17 cellular contexts compared by ENCODE assay signal in genomic region chr1:94562502-94563260, GRCh38. TPM values are rescaled to one million over a fixed set of nuclear protein-coding genes. Genes with fewer than 3 reads are reported as not detected.
DNase-seq lines count a peak whose midpoint lies in the region; ATAC-seq and TF ChIP-seq lines count a peak whose summit lies in the region.
"Had no signal": no experiment of that assay in that cellular context is flagged by ENCODE, and none has a peak within 500 bp of the region (broad histone marks: within the 10 kb centered on the region; RNA-seq: fewer than 3 reads in every experiment).

No MANE protein-coding gene starts in this region.

- intact Hi-C loops in Calu3 (cut with micrococcal nuclease; ENCODE audit: unreplicated experiment), result no loop called here

- no TSS peak for BruUV-seq in Calu3 (replicated peaks; lab: Mats Ljungman, UMichigan)

- H3K27ac Mint-ChIP-seq in Calu3 (ENCODE audit: unreplicated experiment) (peak overlapping the region; percentile 63), progenitor cell of endocrine pancreas (peak overlapping the region; percentile 46)
- no peak overlapping the region for H3K27ac Mint-ChIP-seq in activated naive CD8-positive, alpha-beta T cell treated with anti-CD3 and anti-CD28 coated beads, Interleukin-2, amount 50 U/mL, for 24 hours
- H3K27ac Mint-ChIP-seq: activated CD4-positive, alpha-beta T cell treated with anti-CD3 and anti-CD28 coated beads for 36 hours; CD8-positive, alpha-beta T cell had no signal

- H3K27me3 Mint-ChIP-seq in Calu3 (ENCODE audit: unreplicated experiment) (no peaks in the 10 kb centered on the region), progenitor cell of endocrine pancreas (no peaks in the 10 kb centered on the region)
- H3K27me3 Mint-ChIP-seq in activated naive CD8-positive, alpha-beta T cell treated with anti-CD3 and anti-CD28 coated beads, Interleukin-2, amount 50 U/mL, for 24 hours, result no peaks in the 10 kb centered on the region

- DNase-seq in Calu3 (peak; percentile 45), NCI-H510A (lab: John Stamatoyannopoulos, UW) (peak; percentile 28), kidney tubule cell (ENCODE audit: low spot score) (peak; percentile 76), progenitor cell of endocrine pancreas (ENCODE audit: low spot score, unreplicated experiment) (no peak), inferior parietal cortex (ENCODE audit: extremely low spot score) (no peak), SIG-M5 treated with dmso at 0.1 percent for 504 hours (lab: John Stamatoyannopoulos, UW; ENCODE audit: unreplicated experiment) (no peak)
- no peak for DNase-seq in activated naive CD8-positive, alpha-beta T cell treated with anti-CD3 and anti-CD28 coated beads, Interleukin-2, amount 50 U/mL, for 24 hours
- DNase-seq in stimulated activated CD4-positive, alpha-beta T cell treated with anti-CD3 and anti-CD28 coated beads, Interleukin-2, amount 100 ng/mL, for 48 hours, result no peak
- DNase-seq: activated CD4-positive, alpha-beta T cell treated with anti-CD3 and anti-CD28 coated beads for 36 hours; activated gamma-delta T cell treated with Interleukin-2 at 50 U/mL for 16 hours; CD8-positive, alpha-beta T cell; heart right ventricle; kidney; NCI-H1694 treated with DMSO at 0.1 percent for 48 hours; NCI-H524 treated with DMSO at 0.1 percent for 48 hours; SJCRH30; stimulated activated naive CD8-positive, alpha-beta T cell treated with anti-CD3 and anti-CD28 coated beads, Interleukin-15, Interleukin-2, amounts not matched to agents 100 U/mL and 50 U/mL, for 24 hours had no signal

- peak overlapping the region; percentile 22 for H3K4me3 Mint-ChIP-seq in Calu3 (ENCODE audit: low read depth, unreplicated experiment)
- H3K4me3 Mint-ChIP-seq in progenitor cell of endocrine pancreas (ENCODE audit: low read depth), result peak overlapping the region; percentile 22
- no peak overlapping the region for H3K4me3 Mint-ChIP-seq in activated naive CD8-positive, alpha-beta T cell treated with anti-CD3 and anti-CD28 coated beads, Interleukin-2, amount 50 U/mL, for 24 hours
- H3K4me3 Mint-ChIP-seq: activated CD4-positive, alpha-beta T cell treated with anti-CD3 and anti-CD28 coated beads for 36 hours; CD8-positive, alpha-beta T cell had no signal

- CTCF ChIA-PET in Calu3 (lab: Charles Lee), result interaction anchor here (1.0 kb wide), 1 partner anchor 36 kb away, joined by 7 read pairs; no protein-coding TSS in a partner anchor

- TF ChIP-seq CTCF in Calu3 (IDR thresholded peaks at IDR 0.05; ENCODE audit: unreplicated experiment) (no peak), progenitor cell of endocrine pancreas (IDR thresholded peaks at IDR 0.05; ENCODE audit: unreplicated experiment) (no peak)

- no peak for ATAC-seq in activated naive CD8-positive, alpha-beta T cell treated with anti-CD3 and anti-CD28 coated beads, Interleukin-2, amount 50 U/mL, for 24 hours
- ATAC-seq: activated CD4-positive, alpha-beta T cell treated with anti-CD3 and anti-CD28 coated beads for 36 hours; CD8-positive, alpha-beta T cell; heart right ventricle; stimulated activated naive CD8-positive, alpha-beta T cell treated with anti-CD3 and anti-CD28 coated beads, Interleukin-15, Interleukin-2, amounts not matched to agents 100 U/mL and 50 U/mL, for 24 hours had no signal

- H3K9me3 Mint-ChIP-seq in Calu3 (ENCODE audit: low read depth, unreplicated experiment) (peaks cover 3% of the 10 kb centered on the region), progenitor cell of endocrine pancreas (ENCODE audit: low read depth) (peaks cover 4% of the 10 kb centered on the region)
- no peaks in the 10 kb centered on the region for H3K9me3 Mint-ChIP-seq in activated naive CD8-positive, alpha-beta T cell treated with anti-CD3 and anti-CD28 coated beads, Interleukin-2, amount 50 U/mL, for 24 hours

- H3K36me3 Mint-ChIP-seq in Calu3 (ENCODE audit: insufficient read depth, unreplicated experiment) (no peaks in the 10 kb centered on the region), progenitor cell of endocrine pancreas (ENCODE audit: insufficient read depth) (no peaks in the 10 kb centered on the region)
- H3K36me3 Mint-ChIP-seq in activated naive CD8-positive, alpha-beta T cell treated with anti-CD3 and anti-CD28 coated beads, Interleukin-2, amount 50 U/mL, for 24 hours (ENCODE audit: low read depth), result no peaks in the 10 kb centered on the region
- H3K36me3 Mint-ChIP-seq: CD8-positive, alpha-beta T cell had no signal

- peaks cover 30% of the 10 kb centered on the region for H3K4me1 Mint-ChIP-seq in Calu3 (ENCODE audit: low read depth, unreplicated experiment)
- H3K4me1 Mint-ChIP-seq in progenitor cell of endocrine pancreas (ENCODE audit: low read depth), result peaks cover 16% of the 10 kb centered on the region
- no peaks in the 10 kb centered on the region for H3K4me1 Mint-ChIP-seq in activated naive CD8-positive, alpha-beta T cell treated with anti-CD3 and anti-CD28 coated beads, Interleukin-2, amount 50 U/mL, for 24 hours
- H3K4me1 Mint-ChIP-seq: activated CD4-positive, alpha-beta T cell treated with anti-CD3 and anti-CD28 coated beads for 36 hours had no signal

RNA-seq across cellular contexts. Expression of gene F3, which starts 21.1 kb away (rescaled TPM):
- total RNA-seq in Calu3 (2022) (344 and 387 TPM in 2 replicates), progenitor cell of endocrine pancreas (84.9 and 95.0 TPM in 2 replicates)
- total RNA-seq: CD8-positive, alpha-beta T cell had no signal

Comparison
In these comparisons a context has a peak if more than half of its experiments do, and no peak if none do; other contexts are left out.
1. DNase-seq: peak in Calu3 (single experiment), NCI-H510A (single experiment) and kidney tubule cell (single experiment); none in progenitor cell of endocrine pancreas (single experiment), inferior parietal cortex (single experiment), activated naive CD8-positive, alpha-beta T cell treated with anti-CD3 and anti-CD28 coated beads, Interleukin-2, amount 50 U/mL, for 24 hours (single experiment), SIG-M5 treated with dmso at 0.1 percent for 504 hours (single experiment) and stimulated activated CD4-positive, alpha-beta T cell treated with anti-CD3 and anti-CD28 coated beads, Interleukin-2, amount 100 ng/mL, for 48 hours (0 of 2).